Comparison of ENCODE assay signal across 15 cellular contexts in genomic region chr20:17952692-17953684, GRCh38. TPM values are rescaled to one million over a fixed set of nuclear protein-coding genes. Genes with fewer than 3 reads are reported as not detected.
DNase-seq lines count a peak whose midpoint lies in the region; ATAC-seq and TF ChIP-seq lines count a peak whose summit lies in the region.
"Had no signal": no experiment of that assay in that cellular context is flagged by ENCODE, and none has a peak within 500 bp of the region (broad histone marks: within the 10 kb centered on the region; RNA-seq: fewer than 3 reads in every experiment).

No MANE protein-coding gene starts in this region.

- H3K9me3 Mint-ChIP-seq in activated naive CD8-positive, alpha-beta T cell treated with anti-CD3 and anti-CD28 coated beads, Interleukin-2, amount 10 ng/mL, durations not matched to agents 7 days and 5 days: no peaks in the 10 kb centered on the region
- no peaks in the 10 kb centered on the region for H3K9me3 Mint-ChIP-seq in activated naive CD8-positive, alpha-beta T cell treated with anti-CD3 and anti-CD28 coated beads for 36 hours
- no peaks in the 10 kb centered on the region for H3K9me3 Mint-ChIP-seq in activated T-helper 1 cell treated with anti-CD3 and anti-CD28 coated beads, Interleukin-12 subunit alpha, Interleukin-12 subunit beta, Interleukin-2, Interleukin-4 antibody, amounts not matched to agents 30 ng/mL and 10 ng/mL and 1 ng/mL, durations not matched to agents 14 hours and 24 hours and 36 hours

- H3K27ac ChIP-seq in HUES48 (ENCODE audit: low read depth, low read length) (peak overlapping the region; percentile 5), thyroid gland (peak overlapping the region; percentile 11 to 99 (median 23))
- H3K27ac ChIP-seq: adrenal gland, right atrium auricular region, SJSA1 had no signal

- ATAC-seq in activated naive CD8-positive, alpha-beta T cell treated with anti-CD3 and anti-CD28 coated beads, Interleukin-2, amount 10 ng/mL, durations not matched to agents 7 days and 5 days (ENCODE audit: low read depth): no peak
- no peak for ATAC-seq in left colon

- H3K27me3 Mint-ChIP-seq in activated naive CD8-positive, alpha-beta T cell treated with anti-CD3 and anti-CD28 coated beads, Interleukin-2, amount 10 ng/mL, durations not matched to agents 7 days and 5 days: no peaks in the 10 kb centered on the region
- no peaks in the 10 kb centered on the region for H3K27me3 Mint-ChIP-seq in activated naive CD8-positive, alpha-beta T cell treated with anti-CD3 and anti-CD28 coated beads for 36 hours
- no peaks in the 10 kb centered on the region for H3K27me3 Mint-ChIP-seq in activated T-helper 1 cell treated with anti-CD3 and anti-CD28 coated beads, Interleukin-12 subunit alpha, Interleukin-12 subunit beta, Interleukin-2, Interleukin-4 antibody, amounts not matched to agents 30 ng/mL and 10 ng/mL and 1 ng/mL, durations not matched to agents 14 hours and 24 hours and 36 hours (ENCODE audit: insufficient read depth)

- peaks cover 52% of the 10 kb centered on the region for H3K36me3 Mint-ChIP-seq in activated naive CD8-positive, alpha-beta T cell treated with anti-CD3 and anti-CD28 coated beads, Interleukin-2, amount 10 ng/mL, durations not matched to agents 7 days and 5 days
- H3K36me3 Mint-ChIP-seq in activated naive CD8-positive, alpha-beta T cell treated with anti-CD3 and anti-CD28 coated beads for 36 hours: peaks cover 59% of the 10 kb centered on the region
- peaks cover 87% of the 10 kb centered on the region for H3K36me3 Mint-ChIP-seq in activated T-helper 1 cell treated with anti-CD3 and anti-CD28 coated beads, Interleukin-12 subunit alpha, Interleukin-12 subunit beta, Interleukin-2, Interleukin-4 antibody, amounts not matched to agents 30 ng/mL and 10 ng/mL and 1 ng/mL, durations not matched to agents 14 hours and 24 hours and 36 hours (ENCODE audit: low read depth)

- no peak for DNase-seq in activated naive CD8-positive, alpha-beta T cell treated with anti-CD3 and anti-CD28 coated beads, Interleukin-2, amount 10 ng/mL, durations not matched to agents 7 days and 5 days
- no peak for DNase-seq in activated naive CD8-positive, alpha-beta T cell treated with anti-CD3 and anti-CD28 coated beads for 36 hours
- DNase-seq in activated T-helper 1 cell treated with anti-CD3 and anti-CD28 coated beads, Interleukin-12 subunit alpha, Interleukin-12 subunit beta, Interleukin-2, Interleukin-4 antibody, amounts not matched to agents 30 ng/mL and 10 ng/mL and 1 ng/mL, durations not matched to agents 14 hours and 24 hours and 36 hours (ENCODE audit: low spot score): no peak
- DNase-seq in thyroid gland (peak; percentile 70 to 71), left colon (no peak), NCI-H774 (lab: John Stamatoyannopoulos, UW) (no peak), HAP-1 (ENCODE audit: low spot score in 2 of 2) (no peak)
- DNase-seq: adrenal gland; caudate nucleus; DMS 273 treated with DMSO at 0.1 percent for 48 hours; effector memory CD4-positive, alpha-beta T cell; NCI-H1694 had no signal

- no peak for TF ChIP-seq POLR2A in thyroid gland (IDR thresholded peaks at IDR 0.05)

- H3K36me3 ChIP-seq in HUES48 (ENCODE audit: control insufficient read depth, insufficient read depth, low read length) (peaks cover 97% of the 10 kb centered on the region), thyroid gland (peaks cover 51 to 60% of the 10 kb centered on the region in 2 donors), HAP-1 (replicated peaks) (peaks cover 94% of the 10 kb centered on the region)

- WGBS in thyroid gland, 2 donors: 70 to 77% methylated on average over 8 of the region's 8 CpGs

- H3K9me3 ChIP-seq in HUES48 (ENCODE audit: control insufficient read depth, insufficient read depth, low read length) (no peaks in the 10 kb centered on the region), thyroid gland (no peaks in the 10 kb centered on the region), HAP-1 (no peaks in the 10 kb centered on the region)
- H3K9me3 ChIP-seq: adrenal gland, right atrium auricular region, SJSA1 had no signal

- peak overlapping the region; percentile 34 for H3K27ac Mint-ChIP-seq in activated naive CD8-positive, alpha-beta T cell treated with anti-CD3 and anti-CD28 coated beads, Interleukin-2, amount 10 ng/mL, durations not matched to agents 7 days and 5 days
- H3K27ac Mint-ChIP-seq in activated naive CD8-positive, alpha-beta T cell treated with anti-CD3 and anti-CD28 coated beads for 36 hours: no peak overlapping the region
- peak overlapping the region; percentile 52 for H3K27ac Mint-ChIP-seq in activated T-helper 1 cell treated with anti-CD3 and anti-CD28 coated beads, Interleukin-12 subunit alpha, Interleukin-12 subunit beta, Interleukin-2, Interleukin-4 antibody, amounts not matched to agents 30 ng/mL and 10 ng/mL and 1 ng/mL, durations not matched to agents 14 hours and 24 hours and 36 hours

- TF ChIP-seq CTCF in thyroid gland (IDR thresholded peaks at IDR 0.05): no peak

- no peaks in the 10 kb centered on the region for H3K4me1 ChIP-seq in HUES48 (ENCODE audit: control insufficient read depth, insufficient read depth, low read length)
- peaks cover 34 to 45% of the 10 kb centered on the region in 2 donors for H3K4me1 ChIP-seq in thyroid gland
- no peaks in the 10 kb centered on the region for H3K4me1 ChIP-seq in HAP-1

- H3K4me3 Mint-ChIP-seq in activated naive CD8-positive, alpha-beta T cell treated with anti-CD3 and anti-CD28 coated beads, Interleukin-2, amount 10 ng/mL, durations not matched to agents 7 days and 5 days: no peak overlapping the region
- H3K4me3 Mint-ChIP-seq in activated naive CD8-positive, alpha-beta T cell treated with anti-CD3 and anti-CD28 coated beads for 36 hours: no peak overlapping the region
- H3K4me3 Mint-ChIP-seq in activated T-helper 1 cell treated with anti-CD3 and anti-CD28 coated beads, Interleukin-12 subunit alpha, Interleukin-12 subunit beta, Interleukin-2, Interleukin-4 antibody, amounts not matched to agents 30 ng/mL and 10 ng/mL and 1 ng/mL, durations not matched to agents 14 hours and 24 hours and 36 hours: no peak overlapping the region

- in situ Hi-C loops in HAP-1 (cut with MboI; ENCODE audit: low sequenced_read_pairs): no loop called here

- POLR2A ChIA-PET in activated naive CD8-positive, alpha-beta T cell treated with anti-CD3 and anti-CD28 coated beads, Interleukin-2, amount 10 ng/mL, durations not matched to agents 7 days and 5 days (lab: Charles Lee): interaction anchor here (0.9 kb wide), 1 partner anchor 11 kb away, joined by 3 read pairs; no protein-coding TSS in a partner anchor

- no peak overlapping the region for H3K4me3 ChIP-seq in HUES48 (ENCODE audit: low read depth, low read length)
- H3K4me3 ChIP-seq in thyroid gland (replicated peaks in 1 of 3): no peak overlapping the region
- H3K4me3 ChIP-seq in HAP-1: no peak overlapping the region
- H3K4me3 ChIP-seq: adrenal gland, right atrium auricular region, SJSA1 had no signal

- peaks cover 24% of the 10 kb centered on the region for H3K4me1 Mint-ChIP-seq in activated naive CD8-positive, alpha-beta T cell treated with anti-CD3 and anti-CD28 coated beads, Interleukin-2, amount 10 ng/mL, durations not matched to agents 7 days and 5 days
- H3K4me1 Mint-ChIP-seq in activated naive CD8-positive, alpha-beta T cell treated with anti-CD3 and anti-CD28 coated beads for 36 hours: peaks cover 24% of the 10 kb centered on the region
- H3K4me1 Mint-ChIP-seq in activated T-helper 1 cell treated with anti-CD3 and anti-CD28 coated beads, Interleukin-12 subunit alpha, Interleukin-12 subunit beta, Interleukin-2, Interleukin-4 antibody, amounts not matched to agents 30 ng/mL and 10 ng/mL and 1 ng/mL, durations not matched to agents 14 hours and 24 hours and 36 hours (ENCODE audit: low read depth): peaks cover 52% of the 10 kb centered on the region

- intact Hi-C loops in activated T-helper 1 cell treated with anti-CD3 and anti-CD28 coated beads, Interleukin-12 subunit alpha, Interleukin-12 subunit beta, Interleukin-2, Interleukin-4 antibody, amounts not matched to agents 30 ng/mL and 10 ng/mL and 1 ng/mL, durations not matched to agents 14 hours and 24 hours and 36 hours (cut with micrococcal nuclease): no loop called here
- intact Hi-C loops in thyroid gland (cut with DNase I) (no loop called here), left colon (cut with DNase I, micrococcal nuclease) (no loop called here)

- H3K27me3 ChIP-seq in HUES48 (ENCODE audit: control insufficient read depth, insufficient read depth, low read length): no peaks in the 10 kb centered on the region
- H3K27me3 ChIP-seq in thyroid gland: no peaks in the 10 kb centered on the region
- H3K27me3 ChIP-seq in HAP-1 (ENCODE audit: low read depth): no peaks in the 10 kb centered on the region
- H3K27me3 ChIP-seq: adrenal gland, right atrium auricular region, SJSA1 had no signal

- no peak overlapping the region for H3K9ac ChIP-seq in HUES48 (ENCODE audit: low read depth, low read length)

RNA-seq across cellular contexts. Expression of gene SNX5, which starts 15.6 kb away (rescaled TPM):
- total RNA-seq in activated naive CD8-positive, alpha-beta T cell treated with anti-CD3 and anti-CD28 coated beads, Interleukin-2, amount 10 ng/mL, durations not matched to agents 7 days and 5 days: 100 to 1,000 TPM; 127 to 131 TPM
- total RNA-seq in activated naive CD8-positive, alpha-beta T cell treated with anti-CD3 and anti-CD28 coated beads for 36 hours: 100 to 1,000 TPM; 198 to 235 TPM
- total RNA-seq in activated T-helper 1 cell treated with anti-CD3 and anti-CD28 coated beads, Interleukin-12 subunit alpha, Interleukin-12 subunit beta, Interleukin-2, Interleukin-4 antibody, amounts not matched to agents 30 ng/mL and 10 ng/mL and 1 ng/mL, durations not matched to agents 14 hours and 24 hours and 36 hours: 238 and 248 TPM in 2 replicates
- total RNA-seq in thyroid gland: 100 to 1,000 TPM; 247 to 346 (median 270) TPM
- 10 to 100 TPM; 95.3 to 98.4 TPM for total RNA-seq in left colon

RNA-seq across cellular contexts. Expression of gene MGME1, which starts 15.8 kb away (rescaled TPM):
- total RNA-seq in activated naive CD8-positive, alpha-beta T cell treated with anti-CD3 and anti-CD28 coated beads, Interleukin-2, amount 10 ng/mL, durations not matched to agents 7 days and 5 days: 10 to 100 TPM; 32.2 to 37.5 TPM
- total RNA-seq in activated naive CD8-positive, alpha-beta T cell treated with anti-CD3 and anti-CD28 coated beads for 36 hours: 10 to 100 TPM; 30.1 to 30.9 TPM
- 32.1 and 33.6 TPM in 2 replicates for total RNA-seq in activated T-helper 1 cell treated with anti-CD3 and anti-CD28 coated beads, Interleukin-12 subunit alpha, Interleukin-12 subunit beta, Interleukin-2, Interleukin-4 antibody, amounts not matched to agents 30 ng/mL and 10 ng/mL and 1 ng/mL, durations not matched to agents 14 hours and 24 hours and 36 hours
- total RNA-seq in thyroid gland (10 to 100 TPM; 14.6 to 24.2 (median 16.8) TPM), left colon (10 to 100 TPM; 17.1 to 22.0 TPM)

Comparison
In these comparisons a context has a peak if more than half of its experiments do, and no peak if none do; other contexts are left out.
1. DNase-seq: peak in thyroid gland (2 of 2); none in activated naive CD8-positive, alpha-beta T cell treated with anti-CD3 and anti-CD28 coated beads, Interleukin-2, amount 10 ng/mL, durations not matched to agents 7 days and 5 days (single experiment), activated naive CD8-positive, alpha-beta T cell treated with anti-CD3 and anti-CD28 coated beads for 36 hours (single experiment), activated T-helper 1 cell treated with anti-CD3 and anti-CD28 coated beads, Interleukin-12 subunit alpha, Interleukin-12 subunit beta, Interleukin-2, Interleukin-4 antibody, amounts not matched to agents 30 ng/mL and 10 ng/mL and 1 ng/mL, durations not matched to agents 14 hours and 24 hours and 36 hours (single experiment), left colon (0 of 2), NCI-H774 (single experiment) and HAP-1 (0 of 2).